Comparison of ENCODE assay signal across 7 cellular contexts in the genomic region with DNA sequence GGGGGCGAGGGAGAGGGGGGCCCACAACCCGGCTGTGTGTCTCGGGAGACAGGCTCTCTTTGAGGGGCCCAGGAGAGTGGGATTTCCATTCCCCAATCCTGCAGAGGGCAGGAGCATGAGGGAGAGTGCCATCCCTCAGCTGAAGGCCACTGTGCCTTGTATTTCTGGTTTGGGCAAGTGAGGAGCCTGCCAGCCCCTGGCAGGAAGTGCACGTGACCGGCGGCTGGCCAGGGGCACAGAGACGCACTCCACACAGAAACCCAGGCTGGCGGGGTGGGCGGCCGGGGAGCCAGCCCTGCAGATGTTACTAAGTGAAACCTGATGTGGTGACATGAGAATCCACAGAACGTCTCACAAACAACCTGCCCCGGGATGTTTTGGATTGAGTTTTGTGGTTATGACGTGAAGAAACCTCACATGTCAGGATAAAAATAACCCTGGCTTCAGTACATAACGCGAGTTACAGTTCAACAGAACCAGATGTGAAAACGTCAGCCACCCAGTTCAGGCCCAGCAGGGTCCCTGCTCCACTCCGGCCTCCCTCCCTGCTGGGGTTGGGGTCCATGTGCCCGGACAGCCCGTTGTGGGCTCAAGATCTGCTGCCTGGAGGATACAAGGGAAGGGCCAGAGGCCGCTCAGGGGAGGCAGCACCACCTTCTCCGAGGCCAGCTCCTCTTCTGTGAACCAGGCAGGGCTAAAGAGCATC. TPM values are rescaled to one million over a fixed set of nuclear protein-coding genes. Genes with fewer than 3 reads are reported as not detected.
A peak's percentile ranks its signal among the peaks of the same experiment; 100 is the strongest.
DNase-seq lines count a peak whose midpoint lies in the region; ATAC-seq and TF ChIP-seq lines count a peak whose summit lies in the region.

No MANE protein-coding gene starts in this region.

- no peaks in the 10 kb centered on the region for H3K9me3 ChIP-seq in naive thymus-derived CD4-positive, alpha-beta T cell (ENCODE audit: control insufficient read depth in 2 of 3, low read length in 3 of 3)
- H3K9me3 ChIP-seq in thymus (ENCODE audit: control insufficient read depth) = no peaks in the 10 kb centered on the region

- TF ChIP-seq POLR2A in GM19193 (IDR thresholded peaks at IDR 0.05; ENCODE audit: extremely low read depth, insufficient read depth, insufficient read length) = peak; percentile 36

- 8% methylated on average over 21 of the region's 21 CpGs for WGBS in thymus

- peak overlapping the region; percentile 99 for H3K27ac Mint-ChIP-seq in activated CD4-positive, alpha-beta T cell treated with anti-CD3 and anti-CD28 coated beads, Interleukin-2, amount 10 ng/mL, durations not matched to agents 24 days and 14 days
- H3K27ac Mint-ChIP-seq in naive thymus-derived CD4-positive, alpha-beta T cell = peak overlapping the region; percentile 87 to 100 (median 98)

- DNase-seq in activated CD4-positive, alpha-beta T cell treated with anti-CD3 and anti-CD28 coated beads, Interleukin-2, amount 10 ng/mL, durations not matched to agents 24 days and 14 days = peak; percentile 95
- DNase-seq in dermis microvascular lymphatic vessel endothelial cell (ENCODE audit: low read depth in 2 of 2) = peak; percentile 28 to 50
- peak; percentile 41 to 88 (median 81) for DNase-seq in naive thymus-derived CD4-positive, alpha-beta T cell
- no peak for DNase-seq in iPS-NIHi11 (ENCODE audit: low spot score)

- no peaks in the 10 kb centered on the region for H3K9me3 Mint-ChIP-seq in activated CD4-positive, alpha-beta T cell treated with anti-CD3 and anti-CD28 coated beads, Interleukin-2, amount 10 ng/mL, durations not matched to agents 24 days and 14 days
- H3K9me3 Mint-ChIP-seq in naive thymus-derived CD4-positive, alpha-beta T cell = no peaks in the 10 kb centered on the region

- peak overlapping the region; percentile 76 for H3K27ac ChIP-seq in naive thymus-derived CD4-positive, alpha-beta T cell (ENCODE audit: low read depth, low read length)
- H3K27ac ChIP-seq in thymus (ENCODE audit: low read depth) = peak overlapping the region; percentile 98

- intact Hi-C loops in activated CD4-positive, alpha-beta T cell treated with anti-CD3 and anti-CD28 coated beads, Interleukin-2, amount 10 ng/mL, durations not matched to agents 24 days and 14 days (cut with micrococcal nuclease) = loop anchor here (1.0 to 5.0 kb wide), 4 partner anchors 9 to 64 kb away; a partner anchor contains a TSS
- intact Hi-C loops in naive thymus-derived CD4-positive, alpha-beta T cell (cut with micrococcal nuclease) = loop anchor here (1.0 to 2.0 kb wide), 9 partner anchors 10 to 298 kb away; a partner anchor contains a TSS

- peaks cover 60% of the 10 kb centered on the region for H3K4me1 Mint-ChIP-seq in activated CD4-positive, alpha-beta T cell treated with anti-CD3 and anti-CD28 coated beads, Interleukin-2, amount 10 ng/mL, durations not matched to agents 24 days and 14 days
- peaks cover 25 to 70% (median 48%) of the 10 kb centered on the region in 7 donors for H3K4me1 Mint-ChIP-seq in naive thymus-derived CD4-positive, alpha-beta T cell

- H3K27me3 Mint-ChIP-seq in activated CD4-positive, alpha-beta T cell treated with anti-CD3 and anti-CD28 coated beads, Interleukin-2, amount 10 ng/mL, durations not matched to agents 24 days and 14 days = no peaks in the 10 kb centered on the region
- no peaks in the 10 kb centered on the region for H3K27me3 Mint-ChIP-seq in naive thymus-derived CD4-positive, alpha-beta T cell

- H3K27me3 ChIP-seq in naive thymus-derived CD4-positive, alpha-beta T cell (ENCODE audit: control insufficient read depth in 2 of 2, insufficient read depth in 2 of 2, low read length in 2 of 2) = no peaks in the 10 kb centered on the region
- no peaks in the 10 kb centered on the region for H3K27me3 ChIP-seq in thymus (ENCODE audit: control insufficient read depth, insufficient read depth)

- POLR2A ChIA-PET in naive thymus-derived CD4-positive, alpha-beta T cell (lab: Charles Lee) = interaction anchor here (0.6 to 6.9 kb wide), 8 partner anchors 9 to 344 kb away, joined by 3 to 59 read pairs (median 3); no protein-coding TSS in a partner anchor

- peak; percentile 81 for ATAC-seq in HG03196 (IDR thresholded peaks at IDR 0.05; ENCODE audit: unreplicated experiment)
- ATAC-seq in naive thymus-derived CD4-positive, alpha-beta T cell = peak; percentile 91

- CTCF ChIA-PET in naive thymus-derived CD4-positive, alpha-beta T cell (lab: Charles Lee) = interaction anchor here (5.6 kb wide), 1 partner anchor 33 kb away, joined by 32 read pairs; no protein-coding TSS in a partner anchor

- peaks cover 18 to 32% of the 10 kb centered on the region in 2 donors for H3K4me1 ChIP-seq in naive thymus-derived CD4-positive, alpha-beta T cell (ENCODE audit: control insufficient read depth in 2 of 2, insufficient read depth in 2 of 2, low read length in 2 of 2)
- H3K4me1 ChIP-seq in thymus (ENCODE audit: control insufficient read depth, insufficient read depth, low read length) = peaks cover 44% of the 10 kb centered on the region

- peaks cover 0 to 16% (median 0%) of the 10 kb centered on the region in 3 experiments for H3K36me3 ChIP-seq in naive thymus-derived CD4-positive, alpha-beta T cell (ENCODE audit: control insufficient read depth in 2 of 3, insufficient read depth in 3 of 3, low read length in 3 of 3)
- H3K36me3 ChIP-seq in thymus (ENCODE audit: control insufficient read depth, insufficient read depth) = peaks cover 26% of the 10 kb centered on the region

- peak overlapping the region; percentile 85 for H3K4me3 Mint-ChIP-seq in activated CD4-positive, alpha-beta T cell treated with anti-CD3 and anti-CD28 coated beads, Interleukin-2, amount 10 ng/mL, durations not matched to agents 24 days and 14 days
- H3K4me3 Mint-ChIP-seq in naive thymus-derived CD4-positive, alpha-beta T cell = peak overlapping the region; percentile 60 to 90 (median 78)

- peaks cover 25% of the 10 kb centered on the region for H3K36me3 Mint-ChIP-seq in activated CD4-positive, alpha-beta T cell treated with anti-CD3 and anti-CD28 coated beads, Interleukin-2, amount 10 ng/mL, durations not matched to agents 24 days and 14 days (ENCODE audit: low read depth)
- peaks cover 0 to 25% (median 11%) of the 10 kb centered on the region in 5 donors for H3K36me3 Mint-ChIP-seq in naive thymus-derived CD4-positive, alpha-beta T cell

- no peak overlapping the region for H3K4me3 ChIP-seq in naive thymus-derived CD4-positive, alpha-beta T cell (ENCODE audit: low read length)
- peak overlapping the region; percentile 33 for H3K4me3 ChIP-seq in thymus (ENCODE audit: low read length)

RNA-seq across cellular contexts. Expression of a gene that starts 51.7 kb away (rescaled TPM):
- 2.6 and 3.7 TPM in 2 replicates for total RNA-seq in activated CD4-positive, alpha-beta T cell treated with anti-CD3 and anti-CD28 coated beads, Interleukin-2, amount 10 ng/mL, durations not matched to agents 24 days and 14 days
- 9.9 and 18.7 TPM in 2 replicates for total RNA-seq in dermis microvascular lymphatic vessel endothelial cell
- 10 to 100 TPM in 3 of 5 experiments, 1 to 10 TPM in 2; 1.4 to 16.7 (median 11.5) TPM for total RNA-seq in naive thymus-derived CD4-positive, alpha-beta T cell
- polyA plus RNA-seq in naive thymus-derived CD4-positive, alpha-beta T cell = not detected
- 36.4 TPM for polyA plus RNA-seq in thymus
